8 cellular contexts compared by ENCODE assay signal in the genomic region with DNA sequence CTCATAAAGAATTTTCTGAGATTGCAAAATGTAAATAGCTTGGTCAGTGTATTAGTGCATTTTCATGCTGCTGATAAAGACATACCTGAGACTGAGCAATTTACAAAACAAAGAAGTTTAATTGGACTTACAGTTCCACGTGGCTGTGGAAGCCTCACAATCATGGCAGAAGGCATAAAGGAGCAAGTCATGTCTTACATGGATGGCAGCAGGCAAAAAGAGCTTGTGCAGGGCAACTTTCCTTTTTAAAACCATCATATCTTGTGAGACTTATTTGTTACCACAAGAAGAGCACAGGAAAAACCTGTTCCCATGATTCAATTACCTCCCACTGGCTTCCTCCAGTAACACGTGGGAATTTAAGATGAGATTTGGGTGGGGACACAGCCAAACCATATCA.
"Had no signal": no experiment of that assay in that cellular context is flagged by ENCODE, and none has a peak within 500 bp of the region (broad histone marks: within the 10 kb centered on the region; RNA-seq: fewer than 3 reads in every experiment).

No MANE protein-coding gene starts in this region.

- H3K27ac ChIP-seq: HL-60, KMS-11 had no signal

- ATAC-seq: HepG2 had no signal

- H3K4me3 Mint-ChIP-seq: IgD-negative memory B cell had no signal

- H3K27ac Mint-ChIP-seq: IgD-negative memory B cell had no signal

- FAIRE-seq: HepG2, HTR-8/SVneo had no signal

- H3K4me2 ChIP-seq: KMS-11 had no signal

- DNase-seq: IMR-90, KBM-7, KG1 had no signal

- H3K9ac ChIP-seq: KMS-11 had no signal
